In the genomic region with DNA sequence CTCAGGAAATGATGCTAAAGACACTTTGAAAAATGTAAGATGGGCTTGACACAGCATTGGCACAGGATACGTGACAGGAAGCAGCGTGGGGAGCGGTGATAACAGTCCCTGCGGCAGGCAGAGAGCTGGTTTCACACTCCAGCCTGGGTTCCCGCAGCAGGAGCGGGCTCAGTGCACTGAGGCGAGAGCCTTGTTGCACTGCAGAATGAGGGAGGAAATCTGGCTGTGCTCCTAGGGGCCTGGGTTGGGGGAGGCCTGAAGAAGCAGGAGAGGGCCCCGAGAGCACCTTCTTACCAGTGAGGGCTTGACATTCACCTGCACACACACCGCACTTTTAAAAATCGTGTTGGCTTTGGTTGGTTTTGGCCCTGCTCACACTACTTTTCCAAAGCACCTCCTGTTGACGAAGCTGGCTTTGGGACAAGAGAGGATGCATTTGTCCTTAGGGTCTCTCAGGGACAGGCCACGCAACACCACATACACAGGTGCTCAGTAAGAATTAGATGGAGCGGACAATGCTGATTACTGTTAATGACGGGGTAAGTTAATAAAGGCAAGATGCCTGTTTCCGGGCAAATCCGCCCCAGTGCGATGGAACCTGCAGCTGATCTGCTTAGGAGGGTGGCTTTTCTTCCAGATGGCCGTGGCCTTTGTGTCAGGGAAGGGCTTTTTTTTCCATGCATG, we compare ENCODE assay signal across 9 cellular contexts. TPM values are rescaled to one million over a fixed set of nuclear protein-coding genes. Genes with fewer than 3 reads are reported as not detected.
DNase-seq lines count a peak whose midpoint lies in the region; ATAC-seq, FAIRE-seq and TF ChIP-seq lines count a peak whose summit lies in the region.
"Had no signal": no experiment of that assay in that cellular context is flagged by ENCODE, and none has a peak within 500 bp of the region (broad histone marks: within the 10 kb centered on the region; RNA-seq: fewer than 3 reads in every experiment).

No MANE protein-coding gene starts in this region.

- peak; percentile 67 for FAIRE-seq in RCC 7860 (lab: Jason Lieb, UNC)

- H3K4me3 ChIP-seq in left lung (no peak overlapping the region), breast epithelium (no peak overlapping the region)
- H3K4me3 ChIP-seq: tibial artery had no signal

- TF ChIP-seq POLR2A in breast epithelium (IDR thresholded peaks at IDR 0.05): no peak

- H3K9me3 Mint-ChIP-seq in chondrocyte (ENCODE audit: low read depth): no peaks in the 10 kb centered on the region

- intact Hi-C loops in left lung (cut with DNase I) (no loop called here), breast epithelium (cut with DNase I; ENCODE audit: low total_unique reads) (no loop called here)

- H3K4me1 Mint-ChIP-seq in chondrocyte (ENCODE audit: low read depth): peaks cover 9% of the 10 kb centered on the region

- TF ChIP-seq CTCF in left lung (IDR thresholded peaks at IDR 0.05) (no peak), chondrocyte (IDR thresholded peaks at IDR 0.05) (no peak), breast epithelium (IDR thresholded peaks at IDR 0.05) (no peak)

- peak; percentile 66 for ATAC-seq in left lung

- no peaks in the 10 kb centered on the region for H3K36me3 Mint-ChIP-seq in chondrocyte (ENCODE audit: low read depth)

- H3K27me3 ChIP-seq in left lung (no peaks in the 10 kb centered on the region), breast epithelium (no peaks in the 10 kb centered on the region)
- H3K27me3 ChIP-seq: tibial artery had no signal

- no peak overlapping the region for H3K27ac Mint-ChIP-seq in chondrocyte (ENCODE audit: unreplicated experiment)

- H3K27ac ChIP-seq in left lung (peak overlapping the region in 1 of 2 donors; percentile 28), breast epithelium (no peak overlapping the region)
- H3K27ac ChIP-seq: tibial artery had no signal

- DNase-seq in RCC 7860 (ENCODE audit: low spot score) (peak; percentile 59), activated T-helper 1 cell treated with Interleukin-2 at 50 U/mL for 16 hours (ENCODE audit: low read depth) (peak; percentile 23), left lung (no peak), dedifferentiated amniotic fluid mesenchymal stem cell (ENCODE audit: extremely low spot score) (no peak), chondrocyte (ENCODE audit: low spot score) (no peak), breast epithelium (ENCODE audit: low spot score in 2 of 2) (no peak), middle frontal gyrus (ENCODE audit: extremely low spot score, low spot score) (no peak)
- DNase-seq in stimulated activated CD8-positive, alpha-beta memory T cell treated with anti-CD3 and anti-CD28 coated beads, Interleukin-4, amount 100 ng/mL, for 48 hours: peak; percentile 67

- H3K9me3 ChIP-seq in left lung (no peaks in the 10 kb centered on the region), breast epithelium (no peaks in the 10 kb centered on the region)
- H3K9me3 ChIP-seq: tibial artery had no signal

- H3K27me3 Mint-ChIP-seq in chondrocyte (ENCODE audit: low read depth): peaks cover 3% of the 10 kb centered on the region

- H3K36me3 ChIP-seq in left lung (no peaks in the 10 kb centered on the region), breast epithelium (no peaks in the 10 kb centered on the region)
- H3K36me3 ChIP-seq: tibial artery had no signal

- H3K4me3 Mint-ChIP-seq in chondrocyte (ENCODE audit: unreplicated experiment): no peak overlapping the region

- peaks cover 0 to 21% of the 10 kb centered on the region in 2 donors for H3K4me1 ChIP-seq in left lung
- no peaks in the 10 kb centered on the region for H3K4me1 ChIP-seq in breast epithelium
- H3K4me1 ChIP-seq: tibial artery had no signal

RNA-seq across cellular contexts. Expression of a gene that starts 49.4 kb away (rescaled TPM):
- total RNA-seq in left lung: 1 to 10 TPM; 7.8 to 8.0 TPM
- total RNA-seq in chondrocyte: 6.8 to 9.2 TPM (median 8.3 TPM) in 3 replicates
- 1 to 10 TPM; 4.3 to 7.9 (median 7.2) TPM for total RNA-seq in breast epithelium

Comparison
In these comparisons a context has a peak if more than half of its experiments do, and no peak if none do; other contexts are left out.
1. DNase-seq: peak in RCC 7860 (single experiment), activated T-helper 1 cell treated with Interleukin-2 at 50 U/mL for 16 hours (single experiment) and stimulated activated CD8-positive, alpha-beta memory T cell treated with anti-CD3 and anti-CD28 coated beads, Interleukin-4, amount 100 ng/mL, for 48 hours (single experiment); none in left lung (0 of 2), dedifferentiated amniotic fluid mesenchymal stem cell (single experiment), chondrocyte (single experiment), breast epithelium (0 of 2) and middle frontal gyrus (single experiment).